ENCODE assay signal across 15 cellular contexts in genomic region chr12:130792926-130793849, GRCh38.
"Had no signal": no experiment of that assay in that cellular context is flagged by ENCODE, and none has a peak within 500 bp of the region (broad histone marks: within the 10 kb centered on the region; RNA-seq: fewer than 3 reads in every experiment).

No MANE protein-coding gene starts in this region.

- DNase-seq: activated CD8-positive, alpha-beta memory T cell treated with anti-CD3 and anti-CD28 coated beads for 24 hours; activated T-cell treated with anti-CD3 and anti-CD28 coated beads for 4 hours; brain microvascular endothelial cell; cerebellar nuclear complex; left colon; ovary; stimulated activated CD4-positive, alpha-beta T cell treated with anti-CD3 and anti-CD28 coated beads, Interleukin-4, amount 100 ng/mL, for 1 hour; stimulated activated CD8-positive, alpha-beta memory T cell treated with anti-CD3 and anti-CD28 coated beads, Interleukin-4, amount 100 ng/mL, for 48 hours; stimulated activated naive CD8-positive, alpha-beta T cell treated with anti-CD3 and anti-CD28 coated beads, Interleukin-15, Interleukin-2, amounts not matched to agents 100 U/mL and 50 U/mL, for 24 hours; SW 1271; upper lobe of left lung had no signal

- H3K4me3 Mint-ChIP-seq: natural killer cell treated with Interleukin-12 subunit alpha and Interleukin-12 subunit beta and Interleukin-15 and Interleukin-18, amount 100 ng/mL, for 72 hours had no signal

- H3K27ac Mint-ChIP-seq: natural killer cell treated with Interleukin-12 subunit alpha and Interleukin-12 subunit beta and Interleukin-15 and Interleukin-18, amount 100 ng/mL, for 72 hours had no signal

- H3K27ac ChIP-seq: brain microvascular endothelial cell, esophagus muscularis mucosa, ovary, suprapubic skin, upper lobe of left lung had no signal

- H3K36me3 ChIP-seq: ovary had no signal

- H3K27me3 Mint-ChIP-seq: natural killer cell treated with Interleukin-12 subunit alpha and Interleukin-12 subunit beta and Interleukin-15 and Interleukin-18, amount 100 ng/mL, for 72 hours had no signal

- H3K9me3 Mint-ChIP-seq: activated naive CD4-positive, alpha-beta T cell treated with anti-CD3 and anti-CD28 coated beads, Interleukin-2, amount 50 U/mL, for 72 hours; natural killer cell treated with Interleukin-12 subunit alpha and Interleukin-12 subunit beta and Interleukin-15 and Interleukin-18, amount 100 ng/mL, for 72 hours had no signal

- H3K27me3 ChIP-seq: brain microvascular endothelial cell, esophagus muscularis mucosa, ovary, suprapubic skin, upper lobe of left lung had no signal

- H3K4me1 ChIP-seq: esophagus muscularis mucosa, suprapubic skin, upper lobe of left lung had no signal

- ATAC-seq: left colon; stimulated activated naive CD8-positive, alpha-beta T cell treated with anti-CD3 and anti-CD28 coated beads, Interleukin-15, Interleukin-2, amounts not matched to agents 100 U/mL and 50 U/mL, for 24 hours had no signal

- H3K4me3 ChIP-seq: esophagus muscularis mucosa, ovary, suprapubic skin, upper lobe of left lung had no signal

- H3K9me3 ChIP-seq: esophagus muscularis mucosa, ovary, suprapubic skin, upper lobe of left lung had no signal
